In the genomic region with DNA sequence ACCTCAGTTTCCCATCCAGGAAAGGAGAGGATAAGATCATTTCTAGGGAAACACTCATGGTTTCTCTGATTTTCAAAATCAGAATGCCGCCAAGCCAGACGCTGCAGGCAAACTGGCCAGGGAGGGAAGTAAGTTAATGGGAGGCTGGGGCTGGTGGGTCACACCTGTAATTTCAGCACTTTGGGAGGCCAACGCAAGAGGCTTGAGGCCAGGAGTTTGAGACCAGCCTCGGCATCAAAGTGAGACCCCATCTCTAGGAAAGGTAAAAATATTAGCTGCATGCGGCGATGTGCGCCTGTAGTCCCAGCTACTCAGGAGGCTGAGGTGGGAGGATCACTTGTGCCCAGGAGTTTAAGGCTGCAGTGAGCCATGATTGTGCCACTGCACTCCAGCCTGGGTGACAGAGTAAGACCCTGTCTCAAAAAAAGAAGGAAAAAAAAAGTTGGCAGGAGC, we compare ENCODE assay signal across 12 cellular contexts. TPM values are rescaled to one million over a fixed set of nuclear protein-coding genes. Genes with fewer than 3 reads are reported as not detected.
DNase-seq lines count a peak whose midpoint lies in the region; ATAC-seq, FAIRE-seq and TF ChIP-seq lines count a peak whose summit lies in the region.
"Had no signal": no experiment of that assay in that cellular context is flagged by ENCODE, and none has a peak within 500 bp of the region (broad histone marks: within the 10 kb centered on the region; RNA-seq: fewer than 3 reads in every experiment).

No MANE protein-coding gene starts in this region.

- H3K4me1 Mint-ChIP-seq in activated CD4-positive, alpha-beta T cell treated with anti-CD3 and anti-CD28 coated beads for 36 hours = peaks cover 65% of the 10 kb centered on the region
- H3K4me1 Mint-ChIP-seq in endothelial cell (ENCODE audit: unreplicated experiment) = peaks cover 27% of the 10 kb centered on the region

- peak overlapping the region; percentile 99 for H3K27ac Mint-ChIP-seq in activated CD4-positive, alpha-beta T cell treated with anti-CD3 and anti-CD28 coated beads for 36 hours
- peak overlapping the region; percentile 61 for H3K27ac Mint-ChIP-seq in endothelial cell (ENCODE audit: unreplicated experiment)

- no peak for ATAC-seq in activated CD4-positive, alpha-beta T cell treated with anti-CD3 and anti-CD28 coated beads for 36 hours
- ATAC-seq: A549 had no signal

- CTCF ChIA-PET in activated CD4-positive, alpha-beta T cell treated with anti-CD3 and anti-CD28 coated beads for 36 hours (lab: Charles Lee) = interaction anchor here (0.6 to 10.6 kb wide), 11 partner anchors 15 to 478 kb away, joined by 3 to 140 read pairs (median 4); no protein-coding TSS in a partner anchor

- no peaks in the 10 kb centered on the region for H3K36me3 ChIP-seq in small intestine (ENCODE audit: control insufficient read depth in 2 of 2, insufficient read depth in 2 of 2, low read length in 2 of 2)
- H3K36me3 ChIP-seq: prostate gland had no signal

- 82 to 92% (median 83%) methylated on average over 7 of the region's 7 CpGs for WGBS in small intestine, 3 donors

- no peaks in the 10 kb centered on the region for H3K9me3 ChIP-seq in small intestine (ENCODE audit: control insufficient read depth, low read depth)
- H3K9me3 ChIP-seq: A549, prostate gland had no signal

- POLR2A ChIA-PET in activated CD4-positive, alpha-beta T cell treated with anti-CD3 and anti-CD28 coated beads for 36 hours (lab: Charles Lee) = interaction anchor here (0.6 to 1.7 kb wide), 4 partner anchors 12 to 841 kb away, joined by 3 to 9 read pairs (median 6); a partner anchor contains a TSS

- no peaks in the 10 kb centered on the region for H3K27me3 ChIP-seq in small intestine (ENCODE audit: control insufficient read depth in 2 of 2, insufficient read depth in 2 of 2, low read length in 2 of 2)

- no peaks in the 10 kb centered on the region for H3K27me3 Mint-ChIP-seq in activated CD4-positive, alpha-beta T cell treated with anti-CD3 and anti-CD28 coated beads for 36 hours
- peaks cover 9% of the 10 kb centered on the region for H3K27me3 Mint-ChIP-seq in endothelial cell (ENCODE audit: unreplicated experiment)

- no peak for DNase-seq in activated CD4-positive, alpha-beta T cell treated with anti-CD3 and anti-CD28 coated beads for 36 hours
- no peak for DNase-seq in activated CD4-positive, alpha-beta T cell treated with anti-CD3 and anti-CD28 coated beads, Interleukin-2, amount 50 U/mL, for 1 hour
- DNase-seq in RPMI8226 = peak; percentile 39
- no peak for DNase-seq in endothelial cell (ENCODE audit: low spot score)
- no peak for DNase-seq in small intestine
- no peak for DNase-seq in medulla oblongata (ENCODE audit: extremely low spot score)
- DNase-seq in hypothalamus (lab: John Stamatoyannopoulos, UW) = no peak
- no peak for DNase-seq in HT-29 (ENCODE audit: low spot score)
- DNase-seq: NCI-H1694 had no signal

- peaks cover 31% of the 10 kb centered on the region for H3K36me3 Mint-ChIP-seq in activated CD4-positive, alpha-beta T cell treated with anti-CD3 and anti-CD28 coated beads for 36 hours (ENCODE audit: low read depth)
- no peaks in the 10 kb centered on the region for H3K36me3 Mint-ChIP-seq in endothelial cell (ENCODE audit: low read depth, unreplicated experiment)

- no peak for TF ChIP-seq CTCF in endothelial cell (IDR thresholded peaks at IDR 0.05; ENCODE audit: unreplicated experiment)

- intact Hi-C loops in activated CD4-positive, alpha-beta T cell treated with anti-CD3 and anti-CD28 coated beads for 36 hours (cut with DNase I, micrococcal nuclease) = loop anchor here (1.0 to 10.0 kb wide), 6 partner anchors 16 to 948 kb away; a partner anchor contains a TSS

- H3K4me3 Mint-ChIP-seq in activated CD4-positive, alpha-beta T cell treated with anti-CD3 and anti-CD28 coated beads for 36 hours = peak overlapping the region; percentile 81
- H3K4me3 Mint-ChIP-seq in endothelial cell (ENCODE audit: unreplicated experiment) = no peak overlapping the region

- peaks cover 0 to 10% of the 10 kb centered on the region in 2 donors for H3K4me1 ChIP-seq in small intestine (ENCODE audit: control insufficient read depth in 2 of 2, insufficient read depth in 1 of 2, low read depth in 1 of 2, low read length in 1 of 2)
- H3K4me1 ChIP-seq: prostate gland had no signal

- no peaks in the 10 kb centered on the region for H3K9me3 Mint-ChIP-seq in activated CD4-positive, alpha-beta T cell treated with anti-CD3 and anti-CD28 coated beads for 36 hours (ENCODE audit: low read depth)
- no peaks in the 10 kb centered on the region for H3K9me3 Mint-ChIP-seq in endothelial cell (ENCODE audit: unreplicated experiment)

- peak overlapping the region; percentile 52 to 90 for H3K27ac ChIP-seq in small intestine (ENCODE audit: low read depth in 1 of 2, low read length in 1 of 2)
- H3K27ac ChIP-seq: prostate gland, RWPE1 had no signal

- peak overlapping the region; percentile 9 to 35 for H3K4me3 ChIP-seq in small intestine (ENCODE audit: low read depth in 1 of 2, low read length in 2 of 2)
- H3K4me3 ChIP-seq: A549 had no signal

- no peak for FAIRE-seq in small intestine (lab: Jason Lieb, UNC)
- FAIRE-seq: A549 had no signal

RNA-seq across cellular contexts. Expression of a gene that starts 0.6 kb away (rescaled TPM):
- 10 to 100 TPM; 31.0 to 36.9 TPM for total RNA-seq in activated CD4-positive, alpha-beta T cell treated with anti-CD3 and anti-CD28 coated beads for 36 hours
- 1.6 TPM for total RNA-seq in endothelial cell (ENCODE audit: unreplicated experiment)
- polyA plus RNA-seq in small intestine = 1 to 10 TPM; 1.1 to 7.2 (median 2.4) TPM
- total RNA-seq in HT-29 (2014; rRNA removed; shearing (Covaris generic)) = not detected in 2 replicates

RNA-seq across cellular contexts. Expression of a gene that starts 35.2 kb away (rescaled TPM):
- total RNA-seq in activated CD4-positive, alpha-beta T cell treated with anti-CD3 and anti-CD28 coated beads for 36 hours = under 1 TPM; 0.21 to 0.28 TPM
- total RNA-seq in endothelial cell (ENCODE audit: unreplicated experiment) = 0.36 TPM
- polyA plus RNA-seq in small intestine = 1 to 10 TPM in 2 of 3 donors, under 1 TPM in 1; 0.67 to 6.9 (median 5.1) TPM
- not detected in 2 replicates for total RNA-seq in HT-29 (2014; rRNA removed; shearing (Covaris generic))
- polyA plus RNA-seq: A549 had no signal

Comparison
In these comparisons a context has a peak if more than half of its experiments do, and no peak if none do; other contexts are left out.
1. RNA of a gene that starts 0.6 kb away (total RNA-seq): 31.0 to 36.9 TPM in activated CD4-positive, alpha-beta T cell treated with anti-CD3 and anti-CD28 coated beads for 36 hours; 1.6 TPM in endothelial cell (single experiment) and not detected in HT-29; every median in the first group is over 10 times any median in the second.